ENCODE assay signal across 23 cellular contexts in genomic region chr7:104890216-104890615, GRCh38.
DNase-seq lines count a peak whose midpoint lies in the region; ATAC-seq, FAIRE-seq and TF ChIP-seq lines count a peak whose summit lies in the region.
"Had no signal": no experiment of that assay in that cellular context is flagged by ENCODE, and none has a peak within 500 bp of the region (broad histone marks: within the 10 kb centered on the region; RNA-seq: fewer than 3 reads in every experiment).

No MANE protein-coding gene starts in this region.

- BruUV-seq in GM12878 (replicated peaks; lab: Mats Ljungman, UMichigan) (no TSS peak), mammary epithelial cell (replicated peaks; lab: Mats Ljungman, UMichigan) (no TSS peak)

- H3K4me1 Mint-ChIP-seq in endodermal cell, result peaks cover 5% of the 10 kb centered on the region
- H3K4me1 Mint-ChIP-seq: B cell had no signal

- H3K36me3 ChIP-seq in GM12878 (ENCODE audit: control insufficient read depth in 2 of 2, insufficient read depth in 2 of 2, low read length in 1 of 2) (no peaks in the 10 kb centered on the region), endodermal cell (ENCODE audit: control insufficient read depth, insufficient read depth, low read length) (no peaks in the 10 kb centered on the region), mammary epithelial cell (ENCODE audit: insufficient read depth, low read length) (no peaks in the 10 kb centered on the region)
- H3K36me3 ChIP-seq: BLaER1, HAP-1 had no signal

- TF ChIP-seq EP300 in GM12878 (IDR thresholded peaks at IDR 0.05; ENCODE audit: borderline replicate concordance in 1 of 2, control insufficient read depth in 1 of 2, low read depth in 2 of 2, low read length in 2 of 2), result no peak

- WGBS in GM12878 (ENCODE audit: insufficient coverage, insufficient replicate concordance, low lambda C conversion rate, missing lambda C conversion rate), result 58% methylated on average over 5 of the region's 5 CpGs
- WGBS in endodermal cell (ENCODE audit: insufficient coverage in 1 of 2, insufficient read length in 1 of 2), 2 experiments, result 79 to 89% methylated on average over 5 of the region's 5 CpGs
- 65% methylated on average over 5 of the region's 5 CpGs for WGBS in mammary epithelial cell (ENCODE audit: low coverage, missing lambda C conversion rate)

- no peak overlapping the region for H3K4me3 ChIP-seq in GM12878
- H3K4me3 ChIP-seq in endodermal cell (ENCODE audit: low read length), result no peak overlapping the region
- no peak overlapping the region for H3K4me3 ChIP-seq in mammary epithelial cell (replicated peaks in 1 of 3; ENCODE audit: insufficient read depth in 1 of 3, low read depth in 2 of 3, low read length in 3 of 3)
- H3K4me3 ChIP-seq: BLaER1, GM23248, HAP-1 had no signal

- dilution Hi-C loops in mammary epithelial cell (cut with HindIII; ENCODE audit: low sequenced_read_pairs), result no loop called here

- H3K27ac ChIP-seq in GM12878 (ENCODE audit: control insufficient read depth, insufficient read depth) (no peak overlapping the region), endodermal cell (ENCODE audit: low read depth, low read length) (no peak overlapping the region), mammary epithelial cell (ENCODE audit: insufficient read depth, low read depth, low read length) (no peak overlapping the region)
- H3K27ac ChIP-seq: 22Rv1, BLaER1, C4-2B, GM23248 had no signal

- no peaks in the 10 kb centered on the region for H3K36me3 Mint-ChIP-seq in endodermal cell (ENCODE audit: low read depth)
- H3K36me3 Mint-ChIP-seq: CD4-positive, CD25-positive, alpha-beta regulatory T cell; CD8-positive, alpha-beta T cell had no signal

- no peak for FAIRE-seq in GM12878 (lab: Jason Lieb, UNC)
- FAIRE-seq: A204.1, GM12891, GM19239, H54 had no signal

- POLR2A ChIA-PET in GM12878 (lab: Charles Lee), result interaction anchor here (0.9 to 1.1 kb wide), 3 partner anchors 12 to 151 kb away, joined by 3 read pairs; no protein-coding TSS in a partner anchor

- TF ChIP-seq POLR2A in GM12878 (IDR thresholded peaks at IDR 0.05; ENCODE audit: low read depth, low read length), result no peak

- H2AFZ ChIP-seq in GM12878 (ENCODE audit: control insufficient read depth, low read depth, low read length) (peak overlapping the region; percentile 2; the same call in 1 of the 2 replicates), mammary epithelial cell (ENCODE audit: low read depth, low read length) (no peak overlapping the region)
- H2AFZ ChIP-seq: GM23248 had no signal

- TF ChIP-seq CTCF in GM12878 (IDR thresholded peaks at IDR 0.05 in 2 of 3, conservative IDR thresholded peaks at IDR 0.05 in 1 of 3; ENCODE audit: control insufficient read depth in 2 of 3, extremely low read depth in 1 of 3, insufficient read depth in 1 of 3, low read depth in 3 of 3, low read length in 3 of 3) (no peak), endodermal cell (conservative IDR thresholded peaks at IDR 0.05) (no peak), mammary epithelial cell (conservative IDR thresholded peaks at IDR 0.05 in 1 of 2, IDR thresholded peaks at IDR 0.05 in 1 of 2; ENCODE audit: extremely low read depth in 1 of 2, insufficient read depth in 1 of 2, low read depth in 1 of 2, low read length in 2 of 2) (no peak)

- RAD21 ChIA-PET in GM12878 (lab: Charles Lee; ENCODE audit: unreplicated experiment), result interaction anchor here (1.0 to 3.3 kb wide), 3 partner anchors 12 to 28 kb away, joined by 3 to 22 read pairs (median 4); no protein-coding TSS in a partner anchor

- CTCF ChIA-PET in GM12878 (lab: Yijun Ruan, JAX) (interaction anchor here (1.2 to 22.2 kb wide), 4 partner anchors 7 to 642 kb away, joined by 3 to 581 read pairs (median 151); partner anchors contain the start of gene RINT1), mammary epithelial cell (lab: Charles Lee; ENCODE audit: low non-redundant PET) (no interaction called here)

- H3K9ac ChIP-seq in GM12878 (ENCODE audit: control insufficient read depth, insufficient read depth, low read length), result no peak overlapping the region
- H3K9ac ChIP-seq in endodermal cell (ENCODE audit: extremely low read depth, low read length, poor library complexity, severe bottlenecking), result no peak overlapping the region
- no peak overlapping the region for H3K9ac ChIP-seq in mammary epithelial cell (ENCODE audit: insufficient read depth, low read length)
- H3K9ac ChIP-seq: BLaER1, GM23248 had no signal

- ATAC-seq in GM12878, result peak; percentile 5; the same call in 1 of the 3 replicates
- no peak for ATAC-seq in GM18498 (IDR thresholded peaks at IDR 0.05; ENCODE audit: unreplicated experiment)
- no peak for ATAC-seq in HG03095 (IDR thresholded peaks at IDR 0.05; ENCODE audit: unreplicated experiment)
- ATAC-seq: CD8-positive, alpha-beta T cell had no signal

- SMC1A ChIA-PET in GM12878 (lab: Charles Lee; ENCODE audit: uncharacterized antibody, unreplicated experiment), result interaction anchor here (1.0 to 15.7 kb wide), 3 partner anchors 11 to 28 kb away, joined by 3 to 413 read pairs (median 14); no protein-coding TSS in a partner anchor

- H3K4me1 ChIP-seq in GM12878 (ENCODE audit: control insufficient read depth, insufficient read depth, low read length), result peaks cover 43% of the 10 kb centered on the region
- H3K4me1 ChIP-seq in endodermal cell (ENCODE audit: control insufficient read depth, insufficient read depth, low read length), result no peaks in the 10 kb centered on the region
- H3K4me1 ChIP-seq in mammary epithelial cell (ENCODE audit: insufficient read depth, low read length), result no peaks in the 10 kb centered on the region
- H3K4me1 ChIP-seq: BLaER1, Caco-2, HAP-1 had no signal

- in situ Hi-C loops in GM12878 (cut with MboI) (no loop called here), mammary epithelial cell (cut with MboI; ENCODE audit: low sequenced_read_pairs in 2 of 2) (no loop called here)

- H3K9me3 Mint-ChIP-seq in endodermal cell, result no peaks in the 10 kb centered on the region
- H3K9me3 Mint-ChIP-seq: CD8-positive, alpha-beta T cell; HFFc6 had no signal

- H3K4me2 ChIP-seq in GM12878 (ENCODE audit: control insufficient read depth, insufficient read depth), result peak overlapping the region; percentile 7; the same call in 1 of the 2 replicates
- no peak overlapping the region for H3K4me2 ChIP-seq in mammary epithelial cell (ENCODE audit: insufficient read depth, low read depth, low read length)
- H3K4me2 ChIP-seq: BLaER1 had no signal

- peak overlapping the region; percentile 46 for H3K27ac Mint-ChIP-seq in endodermal cell
- H3K27ac Mint-ChIP-seq: B cell; CD4-positive, CD25-positive, alpha-beta regulatory T cell; CD8-positive, alpha-beta T cell; HFFc6 had no signal

- H3K27me3 ChIP-seq in GM12878 (replicated peaks in 1 of 2; ENCODE audit: control insufficient read depth in 2 of 2, insufficient read depth in 2 of 2, low read length in 1 of 2) (no peaks in the 10 kb centered on the region), endodermal cell (ENCODE audit: control insufficient read depth, insufficient read depth, low read length, poor library complexity, severe bottlenecking) (no peaks in the 10 kb centered on the region), mammary epithelial cell (ENCODE audit: insufficient read depth, low read length) (no peaks in the 10 kb centered on the region)
- H3K27me3 ChIP-seq: BLaER1 had no signal

- H3K4me3 Mint-ChIP-seq in endodermal cell, result no peak overlapping the region
- H3K4me3 Mint-ChIP-seq: B cell; CD4-positive, CD25-positive, alpha-beta regulatory T cell; CD8-positive, alpha-beta T cell; HFFc6 had no signal

- H4K20me1 ChIP-seq in GM12878 (ENCODE audit: control insufficient read depth, insufficient read depth) (no peaks in the 10 kb centered on the region), mammary epithelial cell (ENCODE audit: insufficient read depth, low read length) (no peaks in the 10 kb centered on the region)
- H4K20me1 ChIP-seq: BLaER1 had no signal

- DNase-seq in ELF-1 (ENCODE audit: low read depth, low spot score) (peak; percentile 8), GM12878 (ENCODE audit: low read depth, low spot score) (no peak), endodermal cell (peak; percentile 48), mammary epithelial cell (no peak)
- DNase-seq: Caco-2; CD4-positive, CD25-positive, alpha-beta regulatory T cell; CD8-positive, alpha-beta T cell; DMS153; DND-41; GDM1; GM23248; HFFc6 had no signal

- H3K27me3 Mint-ChIP-seq in endodermal cell (ENCODE audit: insufficient read depth), result peaks cover 8% of the 10 kb centered on the region

- no peaks in the 10 kb centered on the region; the same call in 2 of the 3 replicates for H3K9me3 ChIP-seq in GM12878 (replicated peaks; ENCODE audit: control insufficient read depth, insufficient read depth, low read length)
- H3K9me3 ChIP-seq in endodermal cell (ENCODE audit: control insufficient read depth, low read length), result no peaks in the 10 kb centered on the region
- H3K9me3 ChIP-seq in mammary epithelial cell (replicated peaks; ENCODE audit: insufficient read depth, low read length), result no peaks in the 10 kb centered on the region
- H3K9me3 ChIP-seq: BLaER1, Caco-2, HAP-1 had no signal

- no peaks in the 10 kb centered on the region for H3K79me2 ChIP-seq in GM12878 (ENCODE audit: control insufficient read depth, insufficient read depth, low read length)
- H3K79me2 ChIP-seq in mammary epithelial cell (ENCODE audit: insufficient read depth, low read length), result no peaks in the 10 kb centered on the region

- TF ChIP-seq RAD21 in GM12878 (IDR thresholded peaks at IDR 0.05; ENCODE audit: insufficient read depth, low read depth, low read length), result no peak

- intact Hi-C loops in GM12878 (cut with micrococcal nuclease; ENCODE audit: unreplicated experiment) (no loop called here), mammary epithelial cell (cut with micrococcal nuclease) (no loop called here)

TF ChIP-seq in GM12878, 131 proteins besides CTCF, POLR2A, EP300 and RAD21 (continues in another document):
- TF ChIP-seq NFIC (IDR thresholded peaks at IDR 0.05; ENCODE audit: low read depth, low read length) (no peak), POLR2AphosphoS5 (IDR thresholded peaks at IDR 0.05; ENCODE audit: low read length) (no peak), ETV6 (conservative IDR thresholded peaks at IDR 0.05 in 1 of 2, IDR thresholded peaks at IDR 0.05 in 1 of 2; ENCODE audit: borderline replicate concordance in 1 of 2, low read depth in 1 of 2) (no peak), SRF (IDR thresholded peaks at IDR 0.05; ENCODE audit: low read depth in 2 of 2, low read length in 2 of 2) (no peak)

Comparison
In these comparisons a context has a peak if more than half of its experiments do, and no peak if none do; other contexts are left out.
1. DNase-seq: peak in ELF-1 (single experiment) and endodermal cell (single experiment); none in GM12878 (single experiment) and mammary epithelial cell (single experiment).